In the genomic region with DNA sequence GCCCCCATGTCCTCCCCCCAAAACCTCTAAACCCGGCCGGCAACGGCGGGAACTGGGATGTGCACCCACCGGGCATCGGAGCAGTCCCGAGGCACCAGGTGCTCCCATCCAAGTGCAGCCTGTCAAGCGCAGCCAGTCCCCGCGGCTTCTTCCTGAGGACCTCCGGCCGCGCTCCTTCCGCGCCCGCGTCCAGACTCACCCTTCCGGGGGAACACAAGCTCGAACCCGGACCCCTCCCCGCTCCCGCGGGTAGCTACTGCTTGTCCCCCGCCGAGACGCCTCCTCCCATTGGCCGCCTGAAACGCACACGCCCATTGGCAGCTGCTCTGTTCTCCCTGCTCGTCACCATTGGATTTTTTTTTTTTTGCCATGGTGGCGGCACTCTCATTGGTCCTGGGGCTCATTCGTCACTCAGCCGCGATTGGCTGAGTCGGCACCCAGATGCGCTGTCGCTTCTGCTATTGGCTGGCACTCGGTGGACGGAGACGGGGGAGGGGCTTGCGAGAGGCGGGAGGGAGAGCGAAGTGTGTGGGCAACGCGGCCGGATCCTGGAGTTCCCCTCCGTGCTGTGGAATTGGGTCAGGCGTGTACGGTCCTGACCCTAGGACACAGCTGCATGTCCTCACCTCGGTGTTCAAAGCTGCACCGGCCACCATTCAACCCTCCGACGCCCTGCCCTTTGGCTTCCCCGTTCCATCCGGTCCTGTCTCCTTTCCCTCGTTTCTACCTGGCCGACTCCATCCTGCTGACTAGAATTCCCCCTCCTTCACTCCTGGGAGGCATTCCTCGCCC, we compare ENCODE assay signal across 1 cellular context.
TF ChIP-seq lines count a peak whose summit lies in the region.

A gene (minus strand): TSS at position 262 of the 792 bp plus-strand sequence. CDS start 2,166 bp downstream, outside the sequence.

TF ChIP-seq in SK-N-SH, 30 proteins besides CTCF, POLR2A, EP300 and RAD21 (continued from another document):
- TF ChIP-seq, protein P1, sequence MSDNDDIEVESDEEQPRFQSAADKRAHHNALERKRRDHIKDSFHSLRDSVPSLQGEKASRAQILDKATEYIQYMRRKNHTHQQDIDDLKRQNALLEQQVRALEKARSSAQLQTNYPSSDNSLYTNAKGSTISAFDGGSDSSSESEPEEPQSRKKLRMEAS (IDR thresholded peaks at IDR 0.05; ENCODE audit: low read depth), result peak; percentile 86
- TF ChIP-seq NFIC (IDR thresholded peaks at IDR 0.05; ENCODE audit: borderline replicate concordance) (no peak), RFX5 (IDR thresholded peaks at IDR 0.05; ENCODE audit: low read length) (peak; percentile 96), RCOR1 (IDR thresholded peaks at IDR 0.05; ENCODE audit: low read length) (no peak), SMC3 (IDR thresholded peaks at IDR 0.05; ENCODE audit: low read depth, low read length) (no peak), FOXJ3 (CRISPR knock-in tag; IDR thresholded peaks at IDR 0.05) (no peak)
- TF ChIP-seq, protein P2, sequence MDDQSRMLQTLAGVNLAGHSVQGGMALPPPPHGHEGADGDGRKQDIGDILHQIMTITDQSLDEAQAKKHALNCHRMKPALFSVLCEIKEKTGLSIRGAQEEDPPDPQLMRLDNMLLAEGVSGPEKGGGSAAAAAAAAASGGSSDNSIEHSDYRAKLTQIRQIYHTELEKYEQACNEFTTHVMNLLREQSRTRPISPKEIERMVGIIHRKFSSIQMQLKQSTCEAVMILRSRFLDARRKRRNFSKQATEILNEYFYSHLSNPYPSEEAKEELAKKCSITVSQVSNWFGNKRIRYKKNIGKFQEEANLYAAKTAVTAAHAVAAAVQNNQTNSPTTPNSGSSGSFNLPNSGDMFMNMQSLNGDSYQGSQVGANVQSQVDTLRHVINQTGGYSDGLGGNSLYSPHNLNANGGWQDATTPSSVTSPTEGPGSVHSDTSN (IDR thresholded peaks at IDR 0.05), result peak; percentile 49; the same call in 1 of the 2 replicates
